ENCODE assay signal across 1 cellular context in the genomic region with DNA sequence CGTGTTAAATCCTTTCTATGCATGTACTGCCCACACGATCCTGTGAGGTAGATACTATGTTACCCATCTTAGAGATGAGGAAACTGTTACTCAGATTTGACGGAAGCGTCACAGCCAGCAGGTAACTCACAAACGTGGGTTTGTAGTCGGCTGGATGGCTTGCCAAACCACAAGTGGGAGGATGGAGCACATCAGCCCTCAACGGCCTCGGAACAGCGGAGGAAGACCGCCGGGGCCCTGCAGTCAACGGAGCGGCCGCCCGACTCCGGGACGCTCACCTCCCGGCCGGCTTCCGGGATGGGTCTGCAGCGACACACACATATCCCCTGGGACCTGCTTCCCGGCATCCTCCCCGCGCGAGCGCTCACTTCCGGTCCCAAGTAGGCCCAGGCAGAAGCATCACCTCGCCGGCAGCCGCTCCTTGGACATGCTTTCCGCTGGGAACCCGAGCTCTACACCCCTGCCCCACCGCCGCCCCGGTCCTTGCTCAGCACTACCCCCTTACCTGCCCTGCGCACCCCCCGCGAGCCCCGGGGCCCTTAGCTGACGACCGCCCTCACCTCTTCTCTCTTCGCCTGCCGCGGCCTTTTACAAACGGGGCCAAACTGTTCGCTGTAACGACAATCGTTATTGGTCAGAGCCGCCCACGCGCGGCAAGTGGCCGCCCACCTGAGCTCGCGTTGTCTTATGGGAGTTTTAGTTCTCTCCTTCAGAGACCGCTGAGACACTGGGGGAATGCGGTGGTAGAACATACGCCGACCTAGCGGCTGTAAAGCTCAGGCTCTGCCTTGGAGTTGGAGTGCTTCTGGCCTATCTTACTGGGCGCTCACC.
TF ChIP-seq lines count a peak whose summit lies in the region.

A gene (minus strand): TSS at position 607 of the 831 bp plus-strand sequence. CDS start 9,034 bp downstream, outside the sequence.

TF ChIP-seq in HepG2, 621 proteins besides CTCF, POLR2A, EP300 and RAD21 (continued from another document and continues in another):
- TF ChIP-seq, protein P1, sequence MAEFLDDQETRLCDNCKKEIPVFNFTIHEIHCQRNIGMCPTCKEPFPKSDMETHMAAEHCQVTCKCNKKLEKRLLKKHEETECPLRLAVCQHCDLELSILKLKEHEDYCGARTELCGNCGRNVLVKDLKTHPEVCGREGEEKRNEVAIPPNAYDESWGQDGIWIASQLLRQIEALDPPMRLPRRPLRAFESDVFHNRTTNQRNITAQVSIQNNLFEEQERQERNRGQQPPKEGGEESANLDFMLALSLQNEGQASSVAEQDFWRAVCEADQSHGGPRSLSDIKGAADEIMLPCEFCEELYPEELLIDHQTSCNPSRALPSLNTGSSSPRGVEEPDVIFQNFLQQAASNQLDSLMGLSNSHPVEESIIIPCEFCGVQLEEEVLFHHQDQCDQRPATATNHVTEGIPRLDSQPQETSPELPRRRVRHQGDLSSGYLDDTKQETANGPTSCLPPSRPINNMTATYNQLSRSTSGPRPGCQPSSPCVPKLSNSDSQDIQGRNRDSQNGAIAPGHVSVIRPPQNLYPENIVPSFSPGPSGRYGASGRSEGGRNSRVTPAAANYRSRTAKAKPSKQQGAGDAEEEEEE (CRISPR knock-in tag; IDR thresholded peaks at IDR 0.05; ENCODE audit: borderline replicate concordance): no peak
- TF ChIP-seq, protein P2, sequence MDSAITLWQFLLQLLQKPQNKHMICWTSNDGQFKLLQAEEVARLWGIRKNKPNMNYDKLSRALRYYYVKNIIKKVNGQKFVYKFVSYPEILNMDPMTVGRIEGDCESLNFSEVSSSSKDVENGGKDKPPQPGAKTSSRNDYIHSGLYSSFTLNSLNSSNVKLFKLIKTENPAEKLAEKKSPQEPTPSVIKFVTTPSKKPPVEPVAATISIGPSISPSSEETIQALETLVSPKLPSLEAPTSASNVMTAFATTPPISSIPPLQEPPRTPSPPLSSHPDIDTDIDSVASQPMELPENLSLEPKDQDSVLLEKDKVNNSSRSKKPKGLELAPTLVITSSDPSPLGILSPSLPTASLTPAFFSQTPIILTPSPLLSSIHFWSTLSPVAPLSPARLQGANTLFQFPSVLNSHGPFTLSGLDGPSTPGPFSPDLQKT (CRISPR knock-in tag; IDR thresholded peaks at IDR 0.05; ENCODE audit: borderline replicate concordance): no peak
- TF ChIP-seq ZNF124 (CRISPR knock-in tag; IDR thresholded peaks at IDR 0.05) (peak; percentile 78), PAX8 (CRISPR knock-in tag; IDR thresholded peaks at IDR 0.05; ENCODE audit: borderline replicate concordance) (no peak; the same call in 1 of the 2 replicates), ZNF879 (CRISPR knock-in tag; IDR thresholded peaks at IDR 0.05) (no peak), CREB1 (IDR thresholded peaks at IDR 0.05) (peak; percentile 86), CREB1 (CRISPR knock-in tag; IDR thresholded peaks at IDR 0.05) (peak; percentile 96), RNF2 (conservative IDR thresholded peaks at IDR 0.05; ENCODE audit: low read depth) (peak; percentile 59; the same call in 1 of the 2 replicates), ZNF790 (CRISPR knock-in tag; IDR thresholded peaks at IDR 0.05; ENCODE audit: borderline replicate concordance) (peak; percentile 86; the same call in 1 of the 2 replicates), SIX1 (CRISPR knock-in tag; IDR thresholded peaks at IDR 0.05; ENCODE audit: borderline replicate concordance) (no peak), PHF21A (CRISPR knock-in tag; IDR thresholded peaks at IDR 0.05) (peak; percentile 59), SRSF9 (IDR thresholded peaks at IDR 0.05; ENCODE audit: borderline replicate concordance, insufficient read depth, low read depth, low read length, poor library complexity, severe bottlenecking) (no peak), MTA1 (CRISPR knock-in tag; IDR thresholded peaks at IDR 0.05; ENCODE audit: borderline replicate concordance) (peak; percentile 80; the same call in 1 of the 2 replicates), ZBTB7A (CRISPR knock-in tag; IDR thresholded peaks at IDR 0.05) (no peak; the same call in 1 of the 2 replicates), ZNF709 (CRISPR knock-in tag; IDR thresholded peaks at IDR 0.05) (peak; percentile 97), NFIB (CRISPR knock-in tag; IDR thresholded peaks at IDR 0.05; ENCODE audit: borderline replicate concordance) (no peak), PRPF4 (IDR thresholded peaks at IDR 0.05; ENCODE audit: low read depth, low read length, poor library complexity, severe bottlenecking) (no peak), ZNF263 (CRISPR knock-in tag; IDR thresholded peaks at IDR 0.05) (peak; percentile 81), ZNF20 (CRISPR knock-in tag; IDR thresholded peaks at IDR 0.05) (0 out of 2 replicates have a peak, but pooled peaks have one; percentile 25)
- TF ChIP-seq, protein P3, sequence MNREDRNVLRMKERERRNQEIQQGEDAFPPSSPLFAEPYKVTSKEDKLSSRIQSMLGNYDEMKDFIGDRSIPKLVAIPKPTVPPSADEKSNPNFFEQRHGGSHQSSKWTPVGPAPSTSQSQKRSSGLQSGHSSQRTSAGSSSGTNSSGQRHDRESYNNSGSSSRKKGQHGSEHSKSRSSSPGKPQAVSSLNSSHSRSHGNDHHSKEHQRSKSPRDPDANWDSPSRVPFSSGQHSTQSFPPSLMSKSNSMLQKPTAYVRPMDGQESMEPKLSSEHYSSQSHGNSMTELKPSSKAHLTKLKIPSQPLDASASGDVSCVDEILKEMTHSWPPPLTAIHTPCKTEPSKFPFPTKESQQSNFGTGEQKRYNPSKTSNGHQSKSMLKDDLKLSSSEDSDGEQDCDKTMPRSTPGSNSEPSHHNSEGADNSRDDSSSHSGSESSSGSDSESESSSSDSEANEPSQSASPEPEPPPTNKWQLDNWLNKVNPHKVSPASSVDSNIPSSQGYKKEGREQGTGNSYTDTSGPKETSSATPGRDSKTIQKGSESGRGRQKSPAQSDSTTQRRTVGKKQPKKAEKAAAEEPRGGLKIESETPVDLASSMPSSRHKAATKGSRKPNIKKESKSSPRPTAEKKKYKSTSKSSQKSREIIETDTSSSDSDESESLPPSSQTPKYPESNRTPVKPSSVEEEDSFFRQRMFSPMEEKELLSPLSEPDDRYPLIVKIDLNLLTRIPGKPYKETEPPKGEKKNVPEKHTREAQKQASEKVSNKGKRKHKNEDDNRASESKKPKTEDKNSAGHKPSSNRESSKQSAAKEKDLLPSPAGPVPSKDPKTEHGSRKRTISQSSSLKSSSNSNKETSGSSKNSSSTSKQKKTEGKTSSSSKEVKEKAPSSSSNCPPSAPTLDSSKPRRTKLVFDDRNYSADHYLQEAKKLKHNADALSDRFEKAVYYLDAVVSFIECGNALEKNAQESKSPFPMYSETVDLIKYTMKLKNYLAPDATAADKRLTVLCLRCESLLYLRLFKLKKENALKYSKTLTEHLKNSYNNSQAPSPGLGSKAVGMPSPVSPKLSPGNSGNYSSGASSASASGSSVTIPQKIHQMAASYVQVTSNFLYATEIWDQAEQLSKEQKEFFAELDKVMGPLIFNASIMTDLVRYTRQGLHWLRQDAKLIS (CRISPR knock-in tag; IDR thresholded peaks at IDR 0.05): no peak
- TF ChIP-seq, protein P4, sequence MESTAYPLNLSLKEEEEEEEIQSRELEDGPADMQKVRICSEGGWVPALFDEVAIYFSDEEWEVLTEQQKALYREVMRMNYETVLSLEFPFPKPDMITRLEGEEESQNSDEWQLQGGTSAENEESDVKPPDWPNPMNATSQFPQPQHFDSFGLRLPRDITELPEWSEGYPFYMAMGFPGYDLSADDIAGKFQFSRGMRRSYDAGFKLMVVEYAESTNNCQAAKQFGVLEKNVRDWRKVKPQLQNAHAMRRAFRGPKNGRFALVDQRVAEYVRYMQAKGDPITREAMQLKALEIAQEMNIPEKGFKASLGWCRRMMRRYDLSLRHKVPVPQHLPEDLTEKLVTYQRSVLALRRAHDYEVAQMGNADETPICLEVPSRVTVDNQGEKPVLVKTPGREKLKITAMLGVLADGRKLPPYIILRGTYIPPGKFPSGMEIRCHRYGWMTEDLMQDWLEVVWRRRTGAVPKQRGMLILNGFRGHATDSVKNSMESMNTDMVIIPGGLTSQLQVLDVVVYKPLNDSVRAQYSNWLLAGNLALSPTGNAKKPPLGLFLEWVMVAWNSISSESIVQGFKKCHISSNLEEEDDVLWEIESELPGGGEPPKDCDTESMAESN (CRISPR knock-in tag; conservative IDR thresholded peaks at IDR 0.05): peak; percentile 82
- TF ChIP-seq, protein P5, sequence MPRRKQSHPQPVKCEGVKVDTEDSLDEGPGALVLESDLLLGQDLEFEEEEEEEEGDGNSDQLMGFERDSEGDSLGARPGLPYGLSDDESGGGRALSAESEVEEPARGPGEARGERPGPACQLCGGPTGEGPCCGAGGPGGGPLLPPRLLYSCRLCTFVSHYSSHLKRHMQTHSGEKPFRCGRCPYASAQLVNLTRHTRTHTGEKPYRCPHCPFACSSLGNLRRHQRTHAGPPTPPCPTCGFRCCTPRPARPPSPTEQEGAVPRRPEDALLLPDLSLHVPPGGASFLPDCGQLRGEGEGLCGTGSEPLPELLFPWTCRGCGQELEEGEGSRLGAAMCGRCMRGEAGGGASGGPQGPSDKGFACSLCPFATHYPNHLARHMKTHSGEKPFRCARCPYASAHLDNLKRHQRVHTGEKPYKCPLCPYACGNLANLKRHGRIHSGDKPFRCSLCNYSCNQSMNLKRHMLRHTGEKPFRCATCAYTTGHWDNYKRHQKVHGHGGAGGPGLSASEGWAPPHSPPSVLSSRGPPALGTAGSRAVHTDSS (CRISPR knock-in tag; conservative IDR thresholded peaks at IDR 0.05): 0 out of 2 replicates have a peak, but pooled peaks have one; percentile 35
- TF ChIP-seq, protein P6, sequence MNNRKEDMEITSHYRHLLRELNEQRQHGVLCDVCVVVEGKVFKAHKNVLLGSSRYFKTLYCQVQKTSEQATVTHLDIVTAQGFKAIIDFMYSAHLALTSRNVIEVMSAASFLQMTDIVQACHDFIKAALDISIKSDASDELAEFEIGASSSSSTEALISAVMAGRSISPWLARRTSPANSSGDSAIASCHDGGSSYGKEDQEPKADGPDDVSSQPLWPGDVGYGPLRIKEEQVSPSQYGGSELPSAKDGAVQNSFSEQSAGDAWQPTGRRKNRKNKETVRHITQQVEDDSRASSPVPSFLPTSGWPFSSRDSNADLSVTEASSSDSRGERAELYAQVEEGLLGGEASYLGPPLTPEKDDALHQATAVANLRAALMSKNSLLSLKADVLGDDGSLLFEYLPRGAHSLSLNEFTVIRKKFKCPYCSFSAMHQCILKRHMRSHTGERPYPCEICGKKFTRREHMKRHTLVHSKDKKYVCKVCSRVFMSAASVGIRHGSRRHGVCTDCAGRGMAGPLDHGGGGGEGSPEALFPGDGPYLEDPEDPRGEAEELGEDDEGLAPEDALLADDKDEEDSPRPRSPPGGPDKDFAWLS (CRISPR knock-in tag; IDR thresholded peaks at IDR 0.05; ENCODE audit: borderline replicate concordance): 0 out of 2 replicates have a peak, but pooled peaks have one; percentile 34
- TF ChIP-seq, protein P7, sequence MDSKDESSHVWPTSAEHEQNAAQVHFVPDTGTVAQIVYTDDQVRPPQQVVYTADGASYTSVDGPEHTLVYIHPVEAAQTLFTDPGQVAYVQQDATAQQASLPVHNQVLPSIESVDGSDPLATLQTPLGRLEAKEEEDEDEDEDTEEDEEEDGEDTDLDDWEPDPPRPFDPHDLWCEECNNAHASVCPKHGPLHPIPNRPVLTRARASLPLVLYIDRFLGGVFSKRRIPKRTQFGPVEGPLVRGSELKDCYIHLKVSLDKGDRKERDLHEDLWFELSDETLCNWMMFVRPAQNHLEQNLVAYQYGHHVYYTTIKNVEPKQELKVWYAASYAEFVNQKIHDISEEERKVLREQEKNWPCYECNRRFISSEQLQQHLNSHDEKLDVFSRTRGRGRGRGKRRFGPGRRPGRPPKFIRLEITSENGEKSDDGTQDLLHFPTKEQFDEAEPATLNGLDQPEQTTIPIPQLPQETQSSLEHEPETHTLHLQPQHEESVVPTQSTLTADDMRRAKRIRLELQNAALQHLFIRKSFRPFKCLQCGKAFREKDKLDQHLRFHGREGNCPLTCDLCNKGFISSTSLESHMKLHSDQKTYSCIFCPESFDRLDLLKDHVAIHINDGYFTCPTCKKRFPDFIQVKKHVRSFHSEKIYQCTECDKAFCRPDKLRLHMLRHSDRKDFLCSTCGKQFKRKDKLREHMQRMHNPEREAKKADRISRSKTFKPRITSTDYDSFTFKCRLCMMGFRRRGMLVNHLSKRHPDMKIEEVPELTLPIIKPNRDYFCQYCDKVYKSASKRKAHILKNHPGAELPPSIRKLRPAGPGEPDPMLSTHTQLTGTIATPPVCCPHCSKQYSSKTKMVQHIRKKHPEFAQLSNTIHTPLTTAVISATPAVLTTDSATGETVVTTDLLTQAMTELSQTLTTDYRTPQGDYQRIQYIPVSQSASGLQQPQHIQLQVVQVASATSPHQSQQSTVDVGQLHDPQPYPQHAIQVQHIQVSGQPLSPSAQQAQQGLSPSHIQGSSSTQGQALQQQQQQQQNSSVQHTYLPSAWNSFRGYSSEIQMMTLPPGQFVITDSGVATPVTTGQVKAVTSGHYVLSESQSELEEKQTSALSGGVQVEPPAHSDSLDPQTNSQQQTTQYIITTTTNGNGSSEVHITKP (CRISPR knock-in tag; IDR thresholded peaks at IDR 0.05; ENCODE audit: low read depth): no peak
- TF ChIP-seq, protein P8, sequence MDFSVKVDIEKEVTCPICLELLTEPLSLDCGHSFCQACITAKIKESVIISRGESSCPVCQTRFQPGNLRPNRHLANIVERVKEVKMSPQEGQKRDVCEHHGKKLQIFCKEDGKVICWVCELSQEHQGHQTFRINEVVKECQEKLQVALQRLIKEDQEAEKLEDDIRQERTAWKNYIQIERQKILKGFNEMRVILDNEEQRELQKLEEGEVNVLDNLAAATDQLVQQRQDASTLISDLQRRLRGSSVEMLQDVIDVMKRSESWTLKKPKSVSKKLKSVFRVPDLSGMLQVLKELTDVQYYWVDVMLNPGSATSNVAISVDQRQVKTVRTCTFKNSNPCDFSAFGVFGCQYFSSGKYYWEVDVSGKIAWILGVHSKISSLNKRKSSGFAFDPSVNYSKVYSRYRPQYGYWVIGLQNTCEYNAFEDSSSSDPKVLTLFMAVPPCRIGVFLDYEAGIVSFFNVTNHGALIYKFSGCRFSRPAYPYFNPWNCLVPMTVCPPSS (IDR thresholded peaks at IDR 0.05): no peak
- TF ChIP-seq, protein P9, sequence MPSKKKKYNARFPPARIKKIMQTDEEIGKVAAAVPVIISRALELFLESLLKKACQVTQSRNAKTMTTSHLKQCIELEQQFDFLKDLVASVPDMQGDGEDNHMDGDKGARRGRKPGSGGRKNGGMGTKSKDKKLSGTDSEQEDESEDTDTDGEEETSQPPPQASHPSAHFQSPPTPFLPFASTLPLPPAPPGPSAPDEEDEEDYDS (CRISPR knock-in tag; IDR thresholded peaks at IDR 0.05): peak; percentile 80
- TF ChIP-seq, protein P10, sequence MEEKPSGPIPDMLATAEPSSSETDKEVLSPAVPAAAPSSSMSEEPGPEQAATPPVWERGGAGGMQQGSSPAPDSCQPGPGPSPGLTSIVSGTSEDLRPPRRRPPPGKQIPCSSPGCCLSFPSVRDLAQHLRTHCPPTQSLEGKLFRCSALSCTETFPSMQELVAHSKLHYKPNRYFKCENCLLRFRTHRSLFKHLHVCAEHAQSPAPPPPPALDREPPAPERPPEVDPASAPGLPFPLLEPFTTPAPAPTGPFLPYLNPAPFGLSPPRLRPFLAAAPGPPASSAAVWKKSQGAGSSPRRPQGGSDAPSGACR (CRISPR knock-in tag; IDR thresholded peaks at IDR 0.05): peak; percentile 83
- TF ChIP-seq, protein P11, sequence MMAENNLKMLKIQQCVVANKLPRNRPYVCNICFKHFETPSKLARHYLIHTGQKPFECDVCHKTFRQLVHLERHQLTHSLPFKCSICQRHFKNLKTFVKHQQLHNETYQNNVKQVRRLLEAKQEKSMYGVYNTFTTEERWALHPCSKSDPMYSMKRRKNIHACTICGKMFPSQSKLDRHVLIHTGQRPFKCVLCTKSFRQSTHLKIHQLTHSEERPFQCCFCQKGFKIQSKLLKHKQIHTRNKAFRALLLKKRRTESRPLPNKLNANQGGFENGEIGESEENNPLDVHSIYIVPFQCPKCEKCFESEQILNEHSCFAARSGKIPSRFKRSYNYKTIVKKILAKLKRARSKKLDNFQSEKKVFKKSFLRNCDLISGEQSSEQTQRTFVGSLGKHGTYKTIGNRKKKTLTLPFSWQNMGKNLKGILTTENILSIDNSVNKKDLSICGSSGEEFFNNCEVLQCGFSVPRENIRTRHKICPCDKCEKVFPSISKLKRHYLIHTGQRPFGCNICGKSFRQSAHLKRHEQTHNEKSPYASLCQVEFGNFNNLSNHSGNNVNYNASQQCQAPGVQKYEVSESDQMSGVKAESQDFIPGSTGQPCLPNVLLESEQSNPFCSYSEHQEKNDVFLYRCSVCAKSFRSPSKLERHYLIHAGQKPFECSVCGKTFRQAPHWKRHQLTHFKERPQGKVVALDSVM (CRISPR knock-in tag; IDR thresholded peaks at IDR 0.05): peak; percentile 79
